Comparison of ENCODE assay signal across 24 cellular contexts in genomic region chr11:45653277-45653676, GRCh38. TPM values are rescaled to one million over a fixed set of nuclear protein-coding genes. Genes with fewer than 3 reads are reported as not detected.
DNase-seq lines count a peak whose midpoint lies in the region; ATAC-seq and TF ChIP-seq lines count a peak whose summit lies in the region.
"Had no signal": no experiment of that assay in that cellular context is flagged by ENCODE, and none has a peak within 500 bp of the region (broad histone marks: within the 10 kb centered on the region; RNA-seq: fewer than 3 reads in every experiment).

No MANE protein-coding gene starts in this region.

- CTCF ChIA-PET in activated naive CD4-positive, alpha-beta T cell treated with anti-CD3 and anti-CD28 coated beads for 36 hours (lab: Charles Lee): interaction anchor here (4.1 to 5.3 kb wide), 2 partner anchors 118 to 282 kb away, joined by 42 to 50 read pairs; no protein-coding TSS in a partner anchor

- H2AFZ ChIP-seq in osteoblast (ENCODE audit: low read length): no peak overlapping the region

- H3K79me2 ChIP-seq in osteoblast (ENCODE audit: insufficient read depth, low read length): no peaks in the 10 kb centered on the region

- peaks cover 15% of the 10 kb centered on the region for H3K27me3 Mint-ChIP-seq in activated naive CD4-positive, alpha-beta T cell treated with anti-CD3 and anti-CD28 coated beads for 36 hours (ENCODE audit: low read depth)

- H3K4me1 Mint-ChIP-seq in activated naive CD4-positive, alpha-beta T cell treated with anti-CD3 and anti-CD28 coated beads for 36 hours (ENCODE audit: low read depth): peaks cover 3% of the 10 kb centered on the region

- H3K27me3 ChIP-seq in right atrium auricular region: no peaks in the 10 kb centered on the region
- no peaks in the 10 kb centered on the region for H3K27me3 ChIP-seq in osteoblast (ENCODE audit: insufficient read depth, low read length)
- H3K27me3 ChIP-seq: Peyer's patch had no signal

- peaks cover 0 to 10% of the 10 kb centered on the region in 2 donors for H3K4me1 ChIP-seq in right atrium auricular region
- peaks cover 12% of the 10 kb centered on the region for H3K4me1 ChIP-seq in osteoblast (ENCODE audit: insufficient read depth, low read length)
- H3K4me1 ChIP-seq: A549 had no signal

- H3K27ac Mint-ChIP-seq in activated naive CD4-positive, alpha-beta T cell treated with anti-CD3 and anti-CD28 coated beads for 36 hours: no peak overlapping the region
- H3K27ac Mint-ChIP-seq: CD4-positive, alpha-beta T cell had no signal

- H3K36me3 ChIP-seq in right atrium auricular region (no peaks in the 10 kb centered on the region), osteoblast (ENCODE audit: insufficient read depth, low read length) (no peaks in the 10 kb centered on the region)
- H3K36me3 ChIP-seq: BLaER1 treated with 17β-estradiol and CSF1 and Interleukin-3, amounts not matched to agents 10 nM and 100 nM; Peyer's patch had no signal

- H3K4me3 ChIP-seq in right atrium auricular region (no peak overlapping the region), osteoblast (ENCODE audit: insufficient read depth, low read length) (no peak overlapping the region)
- H3K4me3 ChIP-seq: A549; BLaER1 treated with 17β-estradiol and CSF1 and Interleukin-3, amounts not matched to agents 10 nM and 100 nM; Peyer's patch had no signal

- DNase-seq in right atrium auricular region (ENCODE audit: low spot score): peak; percentile 5
- DNase-seq in Right ventricle myocardium superior: no peak
- DNase-seq in ecto neural progenitor cell (ENCODE audit: low spot score): peak; percentile 21
- peak; percentile 87 for DNase-seq in osteoblast (ENCODE audit: insufficient read length, low spot score, missing footprints)
- no peak for DNase-seq in activated naive CD4-positive, alpha-beta T cell treated with anti-CD3 and anti-CD28 coated beads for 36 hours
- no peak for DNase-seq in OCI-M2 (lab: John Stamatoyannopoulos, UW; ENCODE audit: unreplicated experiment)
- no peak for DNase-seq in SIG-M5 (lab: John Stamatoyannopoulos, UW)
- DNase-seq: AML-193; CD4-positive, alpha-beta T cell; DMS53; Karpas-422; NCI-H1092; NCI-H1417 treated with DMSO at 0.1 percent for 48 hours; NCI-H1694 treated with DMSO at 0.1 percent for 48 hours; NCI-H2081; NCI-H2227 treated with DMSO at 0.1 percent for 48 hours; NCI-H69; Peyer's patch; SK-N-SH had no signal

- H3K27ac ChIP-seq in right atrium auricular region (no peak overlapping the region), osteoblast (ENCODE audit: low read depth, low read length) (no peak overlapping the region)
- H3K27ac ChIP-seq: A549; BLaER1 treated with 17β-estradiol and CSF1 and Interleukin-3, amounts not matched to agents 10 nM and 100 nM; Peyer's patch had no signal

- H3K4me3 Mint-ChIP-seq in activated naive CD4-positive, alpha-beta T cell treated with anti-CD3 and anti-CD28 coated beads for 36 hours: no peak overlapping the region
- H3K4me3 Mint-ChIP-seq: CD4-positive, alpha-beta T cell had no signal

- H3K9me3 ChIP-seq in right atrium auricular region (no peaks in the 10 kb centered on the region), osteoblast (ENCODE audit: low read depth, low read length) (no peaks in the 10 kb centered on the region)
- H3K9me3 ChIP-seq: A549, Peyer's patch, SK-N-SH had no signal

- no peaks in the 10 kb centered on the region for H3K36me3 Mint-ChIP-seq in activated naive CD4-positive, alpha-beta T cell treated with anti-CD3 and anti-CD28 coated beads for 36 hours (ENCODE audit: low read depth)

- no peak overlapping the region for H3K4me2 ChIP-seq in osteoblast (ENCODE audit: insufficient read depth, low read length)
- H3K4me2 ChIP-seq: A549; BLaER1 treated with 17β-estradiol and CSF1 and Interleukin-3, amounts not matched to agents 10 nM and 100 nM; SK-N-SH had no signal

- no peaks in the 10 kb centered on the region for H3K9me3 Mint-ChIP-seq in activated naive CD4-positive, alpha-beta T cell treated with anti-CD3 and anti-CD28 coated beads for 36 hours
- H3K9me3 Mint-ChIP-seq: CD4-positive, alpha-beta T cell had no signal

- H4K20me1 ChIP-seq in osteoblast (ENCODE audit: insufficient read depth, low read length): no peaks in the 10 kb centered on the region

- TF ChIP-seq CTCF in right atrium auricular region (IDR thresholded peaks at IDR 0.05) (no peak), osteoblast (IDR thresholded peaks at IDR 0.05; ENCODE audit: extremely low read depth, low read depth, low read length) (no peak)

- ATAC-seq in Right ventricle myocardium superior (ENCODE audit: poor library complexity) (no peak), GM19328 (IDR thresholded peaks at IDR 0.05; ENCODE audit: unreplicated experiment) (no peak)
- ATAC-seq: A549, HepG2 had no signal

- intact Hi-C loops in Right ventricle myocardium superior (cut with DNase I): no loop called here
- intact Hi-C loops in activated naive CD4-positive, alpha-beta T cell treated with anti-CD3 and anti-CD28 coated beads for 36 hours (cut with micrococcal nuclease): no loop called here

RNA-seq across cellular contexts. Expression of gene CHST1, which starts 12.1 kb away (rescaled TPM):
- 1 to 10 TPM; 2.7 to 5.4 TPM for total RNA-seq in right atrium auricular region
- total RNA-seq in Right ventricle myocardium superior: 3.1 TPM
- 1.1 and 1.5 TPM in 2 replicates for total RNA-seq in osteoblast
- not detected for total RNA-seq in activated naive CD4-positive, alpha-beta T cell treated with anti-CD3 and anti-CD28 coated beads for 36 hours
- total RNA-seq: CD4-positive, alpha-beta T cell; HepG2; NCI-H460 had no signal

Comparison
In these comparisons a context has a peak if more than half of its experiments do, and no peak if none do; other contexts are left out.
1. DNase-seq: peak in right atrium auricular region (single experiment), ecto neural progenitor cell (single experiment) and osteoblast (single experiment); none in Right ventricle myocardium superior (single experiment), activated naive CD4-positive, alpha-beta T cell treated with anti-CD3 and anti-CD28 coated beads for 36 hours (single experiment), OCI-M2 (single experiment) and SIG-M5 (single experiment).